In genomic region chr12:132444957-132445883, GRCh38 we compare ENCODE assay signal across 8 cellular contexts. TPM values are rescaled to one million over a fixed set of nuclear protein-coding genes. Genes with fewer than 3 reads are reported as not detected.
DNase-seq lines count a peak whose midpoint lies in the region; ATAC-seq, FAIRE-seq and TF ChIP-seq lines count a peak whose summit lies in the region.

No MANE protein-coding gene starts in this region.

- H3K36me3 ChIP-seq in HEK293 (ENCODE audit: control insufficient read depth in 2 of 2, insufficient read depth in 1 of 2, low read length in 2 of 2) = no peaks in the 10 kb centered on the region
- no peaks in the 10 kb centered on the region for H3K36me3 ChIP-seq in RWPE2 (ENCODE audit: low read depth)

- H3K27me3 Mint-ChIP-seq in activated naive CD4-positive, alpha-beta T cell treated with anti-CD3 and anti-CD28 coated beads, Interleukin-2, amount 50 U/mL, for 24 hours = no peaks in the 10 kb centered on the region

- H3K9me3 ChIP-seq in HEK293 (ENCODE audit: control insufficient read depth, insufficient read depth, low read depth, low read length) (no peaks in the 10 kb centered on the region), RWPE2 (ENCODE audit: severe bottlenecking) (peaks cover 3% of the 10 kb centered on the region)

- no peaks in the 10 kb centered on the region for H3K9me3 Mint-ChIP-seq in activated naive CD4-positive, alpha-beta T cell treated with anti-CD3 and anti-CD28 coated beads, Interleukin-2, amount 50 U/mL, for 24 hours

- CTCF ChIA-PET in HEK293 (lab: Yijun Ruan, JAX) = interaction anchor here (0.7 kb wide), 1 partner anchor 281 kb away, joined by 4 read pairs; no protein-coding TSS in a partner anchor

- POLR2A ChIA-PET in HEK293 (lab: Yijun Ruan, JAX) = no interaction called here

- intact Hi-C loops in left colon (cut with DNase I, micrococcal nuclease) = no loop called here

- no peak for FAIRE-seq in H54 (lab: Jason Lieb, UNC)

- no peak for TF ChIP-seq POLR2A in H54 (IDR thresholded peaks at IDR 0.05; ENCODE audit: low read depth, low read length)

- H3K4me3 ChIP-seq in HEK293 (ENCODE audit: low read depth, low read length) (peak overlapping the region; percentile 35), RWPE2 (ENCODE audit: severe bottlenecking) (peak overlapping the region; percentile 40)

- H3K4me1 Mint-ChIP-seq in activated naive CD4-positive, alpha-beta T cell treated with anti-CD3 and anti-CD28 coated beads, Interleukin-2, amount 50 U/mL, for 24 hours = peaks cover 53% of the 10 kb centered on the region

- TF ChIP-seq CTCF in HEK293 (tag by site-specific recombination; IDR thresholded peaks at IDR 0.05) (no peak), RWPE2 (IDR thresholded peaks at IDR 0.05; ENCODE audit: poor library complexity, severe bottlenecking) (no peak)

- H3K27ac ChIP-seq in HEK293 (ENCODE audit: extremely low read depth, low read depth, low read length) (peak overlapping the region; percentile 37; the same call in 1 of the 2 replicates), RWPE2 (ENCODE audit: poor library complexity, severe bottlenecking) (peak overlapping the region; percentile 11)

- H3K27ac Mint-ChIP-seq in activated naive CD4-positive, alpha-beta T cell treated with anti-CD3 and anti-CD28 coated beads, Interleukin-2, amount 50 U/mL, for 24 hours = peak overlapping the region; percentile 99

- ATAC-seq in RWPE2 (ENCODE audit: low read depth) (peak; percentile 37), left colon (peak; percentile 76), GM18517 (IDR thresholded peaks at IDR 0.05; ENCODE audit: unreplicated experiment) (no peak)

- peak overlapping the region; percentile 93 for H3K4me3 Mint-ChIP-seq in activated naive CD4-positive, alpha-beta T cell treated with anti-CD3 and anti-CD28 coated beads, Interleukin-2, amount 50 U/mL, for 24 hours

- no peaks in the 10 kb centered on the region for H3K36me3 Mint-ChIP-seq in activated naive CD4-positive, alpha-beta T cell treated with anti-CD3 and anti-CD28 coated beads, Interleukin-2, amount 50 U/mL, for 24 hours

- H3K4me1 ChIP-seq in HEK293 (ENCODE audit: control insufficient read depth, insufficient read depth, low read length) (no peaks in the 10 kb centered on the region), RWPE2 (ENCODE audit: insufficient read depth, poor library complexity, severe bottlenecking) (no peaks in the 10 kb centered on the region)

- DNase-seq in DMS79 treated with DMSO at 0.1 percent for 48 hours (lab: John Stamatoyannopoulos, UW) (peak; percentile 90), RWPE2 (ENCODE audit: low spot score) (no peak), left colon (peak in 1 of 2 donors; percentile 69), H54 (ENCODE audit: insufficient read length, low spot score) (no peak)
- peak; percentile 37 for DNase-seq in stimulated activated CD8-positive, alpha-beta memory T cell treated with anti-CD3 and anti-CD28 coated beads, Interleukin-15, amount 100 ng/mL, for 24 hours (ENCODE audit: low read depth)

- no peaks in the 10 kb centered on the region for H3K27me3 ChIP-seq in RWPE2 (ENCODE audit: insufficient read depth, poor library complexity, severe bottlenecking)

TF ChIP-seq in HEK293, 187 proteins besides CTCF, POLR2A, EP300 and RAD21:
- TF ChIP-seq ZSCAN5A (tag by site-specific recombination; IDR thresholded peaks at IDR 0.05) = no peak
- TF ChIP-seq EGR2 (tag by site-specific recombination; IDR thresholded peaks at IDR 0.05; ENCODE audit: low read depth) = peak; percentile 48; the same call in 1 of the 2 replicates
- no peak for TF ChIP-seq ZNF560 (tag by site-specific recombination; IDR thresholded peaks at IDR 0.05; ENCODE audit: borderline replicate concordance)
- no peak for TF ChIP-seq ZNF362 (tag by site-specific recombination; IDR thresholded peaks at IDR 0.05)
- TF ChIP-seq WT1 (tag by site-specific recombination; IDR thresholded peaks at IDR 0.05) = 0 out of 2 replicates have a peak, but pooled peaks have one; percentile 13
- peak; percentile 35 for TF ChIP-seq ZIC2 (tag by site-specific recombination; IDR thresholded peaks at IDR 0.05)
- peak; percentile 68 for TF ChIP-seq ZFHX2 (tag by site-specific recombination; conservative IDR thresholded peaks at IDR 0.05)
- no peak for TF ChIP-seq ZNF658 (tag by site-specific recombination; IDR thresholded peaks at IDR 0.05)
- TF ChIP-seq KLF17 (tag by site-specific recombination; IDR thresholded peaks at IDR 0.05) = peak; percentile 23; the same call in 1 of the 2 replicates
- TF ChIP-seq INSM2 (tag by site-specific recombination; IDR thresholded peaks at IDR 0.05) = no peak

RNA-seq across cellular contexts. Expression of gene FBRSL1, which starts 44.7 kb away (rescaled TPM):
- total RNA-seq in left colon = 10 to 100 TPM; 63.1 to 82.6 TPM

Comparison
In these comparisons a context has a peak if more than half of its experiments do, and no peak if none do; other contexts are left out.
1. DNase-seq: peak in DMS79 treated with DMSO at 0.1 percent for 48 hours (single experiment) and stimulated activated CD8-positive, alpha-beta memory T cell treated with anti-CD3 and anti-CD28 coated beads, Interleukin-15, amount 100 ng/mL, for 24 hours (single experiment); none in RWPE2 (single experiment) and H54 (single experiment).